ENCODE assay signal across 8 cellular contexts in genomic region chr1:207672525-207673130, GRCh38. TPM values are rescaled to one million over a fixed set of nuclear protein-coding genes. Genes with fewer than 3 reads are reported as not detected.
A peak's percentile ranks its signal among the peaks of the same experiment; 100 is the strongest.
DNase-seq lines count a peak whose midpoint lies in the region; ATAC-seq, FAIRE-seq and TF ChIP-seq lines count a peak whose summit lies in the region.

No MANE protein-coding gene starts in this region.

- POLR2A ChIA-PET in AG04450 (lab: Yijun Ruan, JAX) (no interaction called here), GM12878 (lab: Charles Lee) (interaction anchor here (0.7 kb wide), 1 partner anchor 22 kb away, joined by 4 read pairs; no protein-coding TSS in a partner anchor)

- TF ChIP-seq CTCF in AG04450 (IDR thresholded peaks at IDR 0.05; ENCODE audit: low read depth, low read length): peak; percentile 35
- TF ChIP-seq CTCF in GM12878 (IDR thresholded peaks at IDR 0.05 in 2 of 3, conservative IDR thresholded peaks at IDR 0.05 in 1 of 3; ENCODE audit: control insufficient read depth in 2 of 3, extremely low read depth in 1 of 3, insufficient read depth in 1 of 3, low read depth in 3 of 3, low read length in 3 of 3): peak; percentile 49 to 70 (median 60); a peak in 5 of 6 replicates
- peak; percentile 35 to 46 (median 42) for TF ChIP-seq CTCF in right lobe of liver (IDR thresholded peaks at IDR 0.05)

- peaks cover 14% of the 10 kb centered on the region for H3K27me3 ChIP-seq in AG04450 (ENCODE audit: control insufficient read depth, insufficient read depth, low read length)
- H3K27me3 ChIP-seq in GM12878 (replicated peaks in 1 of 2; ENCODE audit: control insufficient read depth in 2 of 2, insufficient read depth in 2 of 2, low read length in 1 of 2): peaks cover 0 to 4% of the 10 kb centered on the region in 2 experiments; a peak in 2 of 4 replicates
- H3K27me3 ChIP-seq in right lobe of liver: peaks cover 0 to 10% of the 10 kb centered on the region in 2 donors

- in situ Hi-C loops in GM12878 (cut with MboI): no loop called here

- FAIRE-seq in GM18507 (lab: Jason Lieb, UNC) (peak; percentile 18), GM12878 (lab: Jason Lieb, UNC) (peak; percentile 77)

- peak; percentile 80 for TF ChIP-seq RAD21 in GM12878 (IDR thresholded peaks at IDR 0.05; ENCODE audit: insufficient read depth, low read depth, low read length)

- SMC1A ChIA-PET in GM12878 (lab: Charles Lee; ENCODE audit: uncharacterized antibody, unreplicated experiment): interaction anchor here (1.3 kb wide), 1 partner anchor 92 kb away, joined by 3 read pairs; no protein-coding TSS in a partner anchor

- RAD21 ChIA-PET in GM12878 (lab: Charles Lee; ENCODE audit: unreplicated experiment): no interaction called here

- no peak for TF ChIP-seq POLR2A in GM12878 (IDR thresholded peaks at IDR 0.05; ENCODE audit: low read depth, low read length)
- no peak for TF ChIP-seq POLR2A in right lobe of liver (IDR thresholded peaks at IDR 0.05)

- BruUV-seq in GM12878 (replicated peaks; lab: Mats Ljungman, UMichigan): no TSS peak

- H3K4me3 ChIP-seq in AG04450 (ENCODE audit: low read depth, low read length) (no peak overlapping the region), GM12878 (no peak overlapping the region), right lobe of liver (no peak overlapping the region)

- no peak for TF ChIP-seq EP300 in GM12878 (IDR thresholded peaks at IDR 0.05; ENCODE audit: borderline replicate concordance in 1 of 2, control insufficient read depth in 1 of 2, low read depth in 2 of 2, low read length in 2 of 2)

- intact Hi-C loops in GM12878 (cut with micrococcal nuclease; ENCODE audit: unreplicated experiment): loop anchor here (10.0 kb wide), 1 partner anchor 98 kb away; no protein-coding TSS in a partner anchor
- intact Hi-C loops in right lobe of liver (cut with DNase I): no loop called here

- H3K4me2 ChIP-seq in GM12878 (ENCODE audit: control insufficient read depth, insufficient read depth): no peak overlapping the region

- CTCF ChIA-PET in AG04450 (lab: Charles Lee) (interaction anchor here (0.6 to 2.0 kb wide), 3 partner anchors 19 to 291 kb away, joined by 3 to 9 read pairs (median 7); no protein-coding TSS in a partner anchor), GM12878 (lab: Yijun Ruan, JAX) (interaction anchor here (0.7 to 4.1 kb wide), 3 partner anchors 26 to 294 kb away, joined by 3 to 18 read pairs (median 3); no protein-coding TSS in a partner anchor)

- H3K27ac ChIP-seq in AG04450 (ENCODE audit: low read depth, low read length) (no peak overlapping the region), GM12878 (ENCODE audit: control insufficient read depth, insufficient read depth) (no peak overlapping the region), right lobe of liver (no peak overlapping the region)

- no peaks in the 10 kb centered on the region for H3K79me2 ChIP-seq in GM12878 (ENCODE audit: control insufficient read depth, insufficient read depth, low read length)

- no peak for DNase-seq in AG04450 (ENCODE audit: low read depth, low spot score)
- DNase-seq in GM18507 (ENCODE audit: extremely low spot score, insufficient read length, low read depth): no peak
- peak; percentile 5 for DNase-seq in NCI-H2196 treated with DMSO at 0.1 percent for 48 hours (lab: John Stamatoyannopoulos, UW; ENCODE audit: unreplicated experiment)
- DNase-seq in GM12878 (ENCODE audit: low read depth, low spot score): no peak
- no peak for DNase-seq in right lobe of liver

- no peaks in the 10 kb centered on the region for H4K20me1 ChIP-seq in GM12878 (ENCODE audit: control insufficient read depth, insufficient read depth)

- H3K9ac ChIP-seq in GM12878 (ENCODE audit: control insufficient read depth, insufficient read depth, low read length): no peak overlapping the region

- H3K9me3 ChIP-seq in AG04450 (ENCODE audit: control insufficient read depth, insufficient read depth, low read length) (no peaks in the 10 kb centered on the region), GM12878 (replicated peaks; ENCODE audit: control insufficient read depth, insufficient read depth, low read length) (no peaks in the 10 kb centered on the region), right lobe of liver (no peaks in the 10 kb centered on the region)

- ATAC-seq in GM12878 (peak; percentile 58; the same call in 2 of the 3 replicates), right lobe of liver (peak; percentile 48 to 76 (median 63)), HG02763 (IDR thresholded peaks at IDR 0.05; ENCODE audit: unreplicated experiment) (no peak), HG02588 (IDR thresholded peaks at IDR 0.05; ENCODE audit: unreplicated experiment) (no peak), HG02642 (IDR thresholded peaks at IDR 0.05; ENCODE audit: poor library complexity, unreplicated experiment) (no peak)

- H2AFZ ChIP-seq in GM12878 (ENCODE audit: control insufficient read depth, low read depth, low read length): no peak overlapping the region

- no peaks in the 10 kb centered on the region for H3K36me3 ChIP-seq in GM12878 (ENCODE audit: control insufficient read depth in 2 of 2, insufficient read depth in 2 of 2, low read length in 1 of 2)
- H3K36me3 ChIP-seq in right lobe of liver: no peaks in the 10 kb centered on the region

- peaks cover 5% of the 10 kb centered on the region for H3K4me1 ChIP-seq in GM12878 (ENCODE audit: control insufficient read depth, insufficient read depth, low read length)
- peaks cover 0 to 5% (median 0%) of the 10 kb centered on the region in 4 donors for H3K4me1 ChIP-seq in right lobe of liver

- WGBS in GM12878 (ENCODE audit: insufficient coverage, insufficient replicate concordance, low lambda C conversion rate, missing lambda C conversion rate): 17% methylated on average over 5 of the region's 5 CpGs
- 22% methylated on average over 5 of the region's 5 CpGs for WGBS in right lobe of liver (ENCODE audit: insufficient coverage, low coverage, low lambda C conversion rate, missing lambda C conversion rate)

TF ChIP-seq in GM12878, 131 proteins besides CTCF, POLR2A, EP300 and RAD21 (continues in another document):
- TF ChIP-seq SRF (IDR thresholded peaks at IDR 0.05; ENCODE audit: low read depth in 2 of 2, low read length in 2 of 2) (no peak), ZNF384 (IDR thresholded peaks at IDR 0.05; ENCODE audit: borderline replicate concordance, low read depth, low read length) (no peak), TCF3 (IDR thresholded peaks at IDR 0.05; ENCODE audit: borderline replicate concordance, insufficient read depth, low read depth, low read length) (no peak), POU2F2 (IDR thresholded peaks at IDR 0.05; ENCODE audit: borderline replicate concordance, low read depth, low read length) (peak; percentile 40; the same call in 1 of the 3 replicates), YY1 (IDR thresholded peaks at IDR 0.05; ENCODE audit: low read depth, low read length) (0 out of 2 replicates have a peak, but pooled peaks have one; percentile 15), CHD1 (IDR thresholded peaks at IDR 0.05; ENCODE audit: low read depth, low read length) (no peak), TARDBP (IDR thresholded peaks at IDR 0.05; ENCODE audit: borderline replicate concordance) (no peak), CBFB (IDR thresholded peaks at IDR 0.05; ENCODE audit: low read depth) (no peak), ZNF687 (IDR thresholded peaks at IDR 0.05) (no peak)

RNA-seq across cellular contexts. Expression of gene CR1L, which starts 27.7 kb away (rescaled TPM):
- polyA plus RNA-seq in AG04450 (2011; rRNA removed): not detected in 2 replicates
- not detected in 2 replicates for polyA minus RNA-seq in AG04450 (2011; rRNA and poly(A)+ RNA removed)
- 0.76 and 0.79 TPM in 2 replicates for total RNA-seq in GM12878 (2013; cell fraction: nucleolus; rRNA removed)
- total RNA-seq in GM12878 (2014; rRNA removed): not detected in 2 replicates
- not detected in 2 replicates for total RNA-seq in GM12878 (2014; rRNA removed; fragmentation: Illumina TruSeq; extraction: Trizol)
- total RNA-seq in GM12878 (2021): not detected in 2 replicates
- 1.5 TPM for polyA plus RNA-seq in GM12878 (2011; ENCODE audit: low read depth)
- polyA plus RNA-seq in GM12878 (2011; rRNA removed): not detected in 2 replicates
- 0.09 TPM in 1 of 2 replicates, not detected in the other for polyA plus RNA-seq in GM12878 (2011; cell fraction: cytosol; rRNA removed)
- polyA plus RNA-seq in GM12878 (2011; cell fraction: nucleus; rRNA removed): not detected in 2 replicates
- polyA plus RNA-seq in GM12878 (2012): 0.91 and 1.6 TPM in 2 replicates
- not detected in 2 replicates for polyA plus RNA-seq in GM12878 (2014; fragmentation: Illumina TruSeq; extraction: Trizol)
- polyA plus RNA-seq in GM12878 (2014; fragmentation: Nextera tagmentation; extraction: Ambion mirVana): under 1 TPM in 1 of 2 experiments, not detected in 1; 0.11 TPM
- not detected in 2 replicates for polyA plus RNA-seq in GM12878 (2014; rRNA removed)
- not detected for polyA plus RNA-seq in GM12878 (2016; fragmentation: Nextera tagmentation; extraction: Ambion mirVana)
- not detected in 2 replicates for polyA minus RNA-seq in GM12878 (2011; rRNA and poly(A)+ RNA removed)
- not detected in 2 replicates for polyA minus RNA-seq in GM12878 (2011; cell fraction: cytosol; rRNA and poly(A)+ RNA removed)
- polyA minus RNA-seq in GM12878 (2011; cell fraction: nucleus; rRNA and poly(A)+ RNA removed): not detected in 2 replicates
- total RNA-seq in right lobe of liver: 1 to 10 TPM in 1 of 6 experiments, under 1 TPM in 4, not detected in 1; 0.12 to 1.2 (median 0.49) TPM

Comparison
In these comparisons a context has a peak if more than half of its experiments do, and no peak if none do; other contexts are left out.
1. ATAC-seq: peak in GM12878 (single experiment) and right lobe of liver (4 of 4); none in HG02763 (single experiment), HG02588 (single experiment) and HG02642 (single experiment).
2. Peak in every context shown above with its lines, with median percentiles within 50 percentile points of each other: CTCF ChIP-seq.